Comparison of ENCODE assay signal across 16 cellular contexts in the genomic region with DNA sequence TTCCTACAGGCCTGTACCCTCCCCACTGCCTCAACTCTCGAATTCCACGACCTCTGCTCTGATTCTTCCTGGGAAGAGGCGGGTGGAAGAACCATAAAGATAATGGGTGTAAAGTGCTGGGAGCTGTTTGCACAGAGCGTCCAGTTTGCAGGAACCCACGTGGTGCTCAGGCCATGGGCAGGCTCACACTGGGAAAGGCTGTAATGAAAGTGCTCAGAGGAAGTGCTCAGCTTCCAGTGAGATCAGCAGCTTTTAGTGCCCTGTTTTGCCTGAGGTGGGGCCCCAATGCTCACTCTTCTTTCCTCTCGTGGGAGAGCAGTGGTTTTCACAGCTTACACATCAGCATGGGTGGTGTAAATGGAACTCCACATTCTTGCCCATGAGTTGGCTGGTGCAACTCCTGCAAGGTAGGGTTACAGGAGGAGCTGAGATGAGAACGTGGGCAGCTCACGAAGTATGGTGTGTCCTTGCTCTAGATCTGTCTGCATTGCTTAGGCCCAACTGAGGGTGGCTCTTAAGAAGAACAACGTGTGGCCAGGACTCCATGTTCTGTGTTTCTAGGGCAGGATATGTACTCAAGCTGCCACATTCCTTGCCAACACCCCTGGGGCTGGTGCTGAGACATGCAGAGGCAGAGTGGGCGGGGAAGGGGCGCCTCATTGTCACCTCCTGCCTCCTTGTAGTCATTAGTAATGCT. TPM values are rescaled to one million over a fixed set of nuclear protein-coding genes. Genes with fewer than 3 reads are reported as not detected.
A peak's percentile ranks its signal among the peaks of the same experiment; 100 is the strongest.
DNase-seq lines count a peak whose midpoint lies in the region; ATAC-seq lines count a peak whose summit lies in the region.
"Had no signal": no experiment of that assay in that cellular context is flagged by ENCODE, and none has a peak within 500 bp of the region (broad histone marks: within the 10 kb centered on the region; RNA-seq: fewer than 3 reads in every experiment).

No MANE protein-coding gene starts in this region.

- H3K27me3 Mint-ChIP-seq in activated CD4-positive, alpha-beta T cell treated with anti-CD3 and anti-CD28 coated beads, Interleukin-2, amount 10 ng/mL, durations not matched to agents 7 days and 5 days: peaks cover 23% of the 10 kb centered on the region
- H3K27me3 Mint-ChIP-seq in T-cell: peaks cover 39 to 58% of the 10 kb centered on the region in 2 donors

- peak; percentile 15 for DNase-seq in activated CD4-positive, alpha-beta T cell treated with anti-CD3 and anti-CD28 coated beads for 48 hours
- no peak for DNase-seq in activated CD4-positive, alpha-beta T cell treated with anti-CD3 and anti-CD28 coated beads, Interleukin-2, amount 10 ng/mL, durations not matched to agents 7 days and 5 days
- peak; percentile 7 for DNase-seq in LHCN-M2 (ENCODE audit: low read depth)
- no peak for DNase-seq in epithelial cell of prostate (ENCODE audit: low read depth, low spot score)
- peak; percentile 38 for DNase-seq in superior temporal gyrus (ENCODE audit: extremely low spot score)
- no peak for DNase-seq in T-cell
- no peak for DNase-seq in cerebellar cortex (ENCODE audit: low spot score)
- DNase-seq: effector CD8-positive, alpha-beta T cell; left ventricle myocardium superior; NCI-H345; uterus had no signal

- H3K4me3 Mint-ChIP-seq in activated CD4-positive, alpha-beta T cell treated with anti-CD3 and anti-CD28 coated beads, Interleukin-2, amount 10 ng/mL, durations not matched to agents 7 days and 5 days: no peak overlapping the region
- H3K4me3 Mint-ChIP-seq in T-cell: peak overlapping the region in 1 of 3 donors; percentile 25
- H3K4me3 Mint-ChIP-seq: activated T-helper 17 cell treated with anti-CD3 and anti-CD28 coated beads, Interleukin-2, amount 50 U/mL, for 72 hours had no signal

- peaks cover 11% of the 10 kb centered on the region for H3K4me1 Mint-ChIP-seq in activated CD4-positive, alpha-beta T cell treated with anti-CD3 and anti-CD28 coated beads, Interleukin-2, amount 10 ng/mL, durations not matched to agents 7 days and 5 days
- peaks cover 13 to 15% (median 14%) of the 10 kb centered on the region in 3 donors for H3K4me1 Mint-ChIP-seq in T-cell
- H3K4me1 Mint-ChIP-seq: activated T-helper 17 cell treated with anti-CD3 and anti-CD28 coated beads, Interleukin-2, amount 50 U/mL, for 72 hours had no signal

- CTCF ChIA-PET in activated CD4-positive, alpha-beta T cell treated with anti-CD3 and anti-CD28 coated beads, Interleukin-2, amount 10 ng/mL, durations not matched to agents 7 days and 5 days (lab: Charles Lee): interaction anchor here (0.6 to 1.2 kb wide), 3 partner anchors 35 to 116 kb away, joined by 3 to 4 read pairs (median 3); no protein-coding TSS in a partner anchor
- CTCF ChIA-PET in T-cell (lab: Charles Lee): no interaction called here

- POLR2A ChIA-PET in activated CD4-positive, alpha-beta T cell treated with anti-CD3 and anti-CD28 coated beads, Interleukin-2, amount 10 ng/mL, durations not matched to agents 7 days and 5 days (lab: Charles Lee): no interaction called here
- POLR2A ChIA-PET in T-cell (lab: Charles Lee): no interaction called here

- peak overlapping the region; percentile 42 for H3K27ac ChIP-seq in epithelial cell of prostate
- H3K27ac ChIP-seq: ascending aorta, SJSA1, uterus had no signal

- H3K36me3 Mint-ChIP-seq in activated CD4-positive, alpha-beta T cell treated with anti-CD3 and anti-CD28 coated beads, Interleukin-2, amount 10 ng/mL, durations not matched to agents 7 days and 5 days (ENCODE audit: low read depth): no peaks in the 10 kb centered on the region
- H3K36me3 Mint-ChIP-seq in T-cell: no peaks in the 10 kb centered on the region

- ATAC-seq in T-cell (replicated peaks in 1 of 4): no peak
- ATAC-seq in GM19023 (IDR thresholded peaks at IDR 0.05; ENCODE audit: unreplicated experiment): no peak
- ATAC-seq: activated T-helper 17 cell treated with anti-CD3 and anti-CD28 coated beads, Interleukin-2, amount 50 U/mL, for 72 hours; left ventricle myocardium superior had no signal

- no peaks in the 10 kb centered on the region for H3K9me3 Mint-ChIP-seq in activated CD4-positive, alpha-beta T cell treated with anti-CD3 and anti-CD28 coated beads, Interleukin-2, amount 10 ng/mL, durations not matched to agents 7 days and 5 days
- H3K9me3 Mint-ChIP-seq in T-cell: no peaks in the 10 kb centered on the region
- H3K9me3 Mint-ChIP-seq: activated T-helper 17 cell treated with anti-CD3 and anti-CD28 coated beads, Interleukin-2, amount 50 U/mL, for 72 hours had no signal

- H3K27ac Mint-ChIP-seq in activated CD4-positive, alpha-beta T cell treated with anti-CD3 and anti-CD28 coated beads, Interleukin-2, amount 10 ng/mL, durations not matched to agents 7 days and 5 days: no peak overlapping the region
- no peak overlapping the region for H3K27ac Mint-ChIP-seq in T-cell
- H3K27ac Mint-ChIP-seq: activated T-helper 17 cell treated with anti-CD3 and anti-CD28 coated beads, Interleukin-2, amount 50 U/mL, for 72 hours had no signal

RNA-seq across cellular contexts. Expression of a gene that starts 2.9 kb away (rescaled TPM):
- under 1 TPM; 0.29 to 0.45 TPM for total RNA-seq in activated CD4-positive, alpha-beta T cell treated with anti-CD3 and anti-CD28 coated beads, Interleukin-2, amount 10 ng/mL, durations not matched to agents 7 days and 5 days
- total RNA-seq in LHCN-M2 (2014; rRNA removed) (0.06 TPM in 1 of 2 replicates, not detected in the other), T-cell (1 to 10 TPM in 3 of 5 donors, under 1 TPM in 2; 0.76 to 2.6 (median 1.3) TPM)
- not detected for polyA plus RNA-seq in LHCN-M2 (2012)

RNA-seq across cellular contexts. Expression of a gene that starts 43.0 kb away (rescaled TPM):
- total RNA-seq in activated CD4-positive, alpha-beta T cell treated with anti-CD3 and anti-CD28 coated beads, Interleukin-2, amount 10 ng/mL, durations not matched to agents 7 days and 5 days: not detected
- total RNA-seq in LHCN-M2 (2014; rRNA removed) (under 0.01 TPM in 1 of 2 replicates, not detected in the other), T-cell (under 1 TPM in 1 of 5 donors, not detected in 4; 0.06 TPM)
- 0.07 TPM for polyA plus RNA-seq in LHCN-M2 (2012)
- total RNA-seq: activated T-helper 17 cell treated with anti-CD3 and anti-CD28 coated beads, Interleukin-2, amount 50 U/mL, for 72 hours; ascending aorta; left ventricle myocardium superior; osteoblast; uterus had no signal

Comparison
In these comparisons a context has a peak if more than half of its experiments do, and no peak if none do; other contexts are left out.
1. DNase-seq: peak in activated CD4-positive, alpha-beta T cell treated with anti-CD3 and anti-CD28 coated beads for 48 hours (single experiment), LHCN-M2 (single experiment) and superior temporal gyrus (single experiment); none in activated CD4-positive, alpha-beta T cell treated with anti-CD3 and anti-CD28 coated beads, Interleukin-2, amount 10 ng/mL, durations not matched to agents 7 days and 5 days (single experiment), epithelial cell of prostate (single experiment), T-cell (0 of 34) and cerebellar cortex (single experiment).